14 cellular contexts compared by ENCODE assay signal in the genomic region with DNA sequence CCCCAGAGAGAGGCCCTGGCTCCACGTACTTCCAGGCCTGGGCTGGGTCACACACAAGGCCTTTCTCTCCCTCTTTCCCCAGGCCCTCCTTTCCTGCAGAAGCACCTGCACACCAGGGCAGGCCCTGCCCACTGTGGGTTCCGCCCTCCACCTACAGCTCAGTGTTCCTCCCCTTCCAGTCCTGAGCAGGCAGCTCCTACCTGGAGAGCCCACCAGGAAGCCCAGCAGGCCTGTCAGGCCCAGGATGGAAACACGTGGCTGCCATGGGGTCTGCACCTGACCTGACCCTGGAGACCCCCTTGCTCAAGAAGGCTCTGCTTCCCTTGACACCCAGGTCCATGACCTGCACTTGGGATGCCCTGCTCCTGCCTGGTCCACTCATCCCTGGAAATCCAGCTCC. TPM values are rescaled to one million over a fixed set of nuclear protein-coding genes. Genes with fewer than 3 reads are reported as not detected.
DNase-seq lines count a peak whose midpoint lies in the region; ATAC-seq and TF ChIP-seq lines count a peak whose summit lies in the region.
"Had no signal": no experiment of that assay in that cellular context is flagged by ENCODE, and none has a peak within 500 bp of the region (broad histone marks: within the 10 kb centered on the region; RNA-seq: fewer than 3 reads in every experiment).

No MANE protein-coding gene starts in this region.

- H3K4me1 ChIP-seq in lower lobe of right lung, result no peaks in the 10 kb centered on the region

- H3K36me3 Mint-ChIP-seq in T-helper 17 cell (ENCODE audit: low read depth) (peaks cover 2% of the 10 kb centered on the region), endothelial cell (ENCODE audit: low read depth, unreplicated experiment) (no peaks in the 10 kb centered on the region)

- peaks cover 15% of the 10 kb centered on the region for H3K36me3 ChIP-seq in lower lobe of right lung

- H3K27me3 Mint-ChIP-seq in T-helper 17 cell, result no peaks in the 10 kb centered on the region
- peaks cover 10% of the 10 kb centered on the region for H3K27me3 Mint-ChIP-seq in endothelial cell (ENCODE audit: unreplicated experiment)
- H3K27me3 Mint-ChIP-seq: CD4-positive, CD25-positive, alpha-beta regulatory T cell had no signal

- H3K4me3 ChIP-seq in lower lobe of right lung, result no peak overlapping the region
- H3K4me3 ChIP-seq: BLaER1 treated with 17β-estradiol and CSF1 and Interleukin-3, amounts not matched to agents 10 nM and 100 nM had no signal

- ATAC-seq in T-helper 17 cell, result no peak
- no peak for ATAC-seq in left lobe of liver
- no peak for ATAC-seq in lower lobe of right lung
- ATAC-seq: HCT116 had no signal

- H3K4me1 Mint-ChIP-seq in T-helper 17 cell (peaks cover 9% of the 10 kb centered on the region), endothelial cell (ENCODE audit: unreplicated experiment) (peaks cover 12% of the 10 kb centered on the region)

- H3K4me3 Mint-ChIP-seq in T-helper 17 cell (no peak overlapping the region), endothelial cell (ENCODE audit: unreplicated experiment) (no peak overlapping the region)
- H3K4me3 Mint-ChIP-seq: CD4-positive, CD25-positive, alpha-beta regulatory T cell had no signal

- H3K27ac Mint-ChIP-seq in T-helper 17 cell (peak overlapping the region; percentile 39), endothelial cell (ENCODE audit: unreplicated experiment) (no peak overlapping the region)
- H3K27ac Mint-ChIP-seq: CD4-positive, CD25-positive, alpha-beta regulatory T cell had no signal

- no peaks in the 10 kb centered on the region for H3K9me3 ChIP-seq in T-helper 17 cell (ENCODE audit: control insufficient read depth, low read length, poor library complexity, severe bottlenecking)
- no peaks in the 10 kb centered on the region for H3K9me3 ChIP-seq in lower lobe of right lung
- H3K9me3 ChIP-seq: BLaER1 treated with 17β-estradiol and CSF1 and Interleukin-3, amounts not matched to agents 10 nM and 100 nM had no signal

- TF ChIP-seq CTCF in lower lobe of right lung (IDR thresholded peaks at IDR 0.05), result no peak
- TF ChIP-seq CTCF in endothelial cell (IDR thresholded peaks at IDR 0.05; ENCODE audit: unreplicated experiment), result no peak

- H3K9me3 Mint-ChIP-seq in endothelial cell (ENCODE audit: unreplicated experiment), result no peaks in the 10 kb centered on the region
- H3K9me3 Mint-ChIP-seq: CD4-positive, CD25-positive, alpha-beta regulatory T cell had no signal

- intact Hi-C loops in lower lobe of right lung (cut with DNase I), result no loop called here

- H3K27ac ChIP-seq in lower lobe of right lung, result no peak overlapping the region
- H3K27ac ChIP-seq: BLaER1 treated with 17β-estradiol and CSF1 and Interleukin-3, amounts not matched to agents 10 nM and 100 nM; HL-60 had no signal

- DNase-seq in activated CD8-positive, alpha-beta memory T cell treated with anti-CD3 and anti-CD28 coated beads, Interleukin-2, amount 50 U/mL, for 48 hours, result peak; percentile 50
- no peak for DNase-seq in activated CD8-positive, alpha-beta memory T cell treated with anti-CD3 and anti-CD28 coated beads, Interleukin-2, amount 50 U/mL, for 4 hours
- DNase-seq in T-helper 17 cell (no peak), left lobe of liver (ENCODE audit: low spot score) (peak; percentile 29), lower lobe of right lung (no peak), NCI-H2081 treated with DMSO at 0.1 percent for 48 hours (lab: John Stamatoyannopoulos, UW) (no peak), endothelial cell (ENCODE audit: low spot score) (no peak)
- DNase-seq: 8988T; AML-193; CD4-positive, CD25-positive, alpha-beta regulatory T cell; DMS53 had no signal

- H3K27me3 ChIP-seq in lower lobe of right lung (ENCODE audit: low read depth), result no peaks in the 10 kb centered on the region
- H3K27me3 ChIP-seq: BLaER1 treated with 17β-estradiol and CSF1 and Interleukin-3, amounts not matched to agents 10 nM and 100 nM had no signal

RNA-seq across cellular contexts. Expression of gene HLA-F, which starts 19.0 kb away (rescaled TPM):
- 100 to 1,000 TPM; 629 to 717 TPM for total RNA-seq in T-helper 17 cell
- total RNA-seq in left lobe of liver, result 30.6 TPM
- total RNA-seq in lower lobe of right lung, result 176 TPM
- 5.1 TPM for total RNA-seq in endothelial cell (ENCODE audit: unreplicated experiment)

Comparison
In these comparisons a context has a peak if more than half of its experiments do, and no peak if none do; other contexts are left out.
1. DNase-seq: peak in activated CD8-positive, alpha-beta memory T cell treated with anti-CD3 and anti-CD28 coated beads, Interleukin-2, amount 50 U/mL, for 48 hours (single experiment) and left lobe of liver (single experiment); none in activated CD8-positive, alpha-beta memory T cell treated with anti-CD3 and anti-CD28 coated beads, Interleukin-2, amount 50 U/mL, for 4 hours (single experiment), T-helper 17 cell (0 of 3), lower lobe of right lung (single experiment), NCI-H2081 treated with DMSO at 0.1 percent for 48 hours (single experiment) and endothelial cell (single experiment).